Comparison of ENCODE assay signal across 12 cellular contexts in the genomic region with DNA sequence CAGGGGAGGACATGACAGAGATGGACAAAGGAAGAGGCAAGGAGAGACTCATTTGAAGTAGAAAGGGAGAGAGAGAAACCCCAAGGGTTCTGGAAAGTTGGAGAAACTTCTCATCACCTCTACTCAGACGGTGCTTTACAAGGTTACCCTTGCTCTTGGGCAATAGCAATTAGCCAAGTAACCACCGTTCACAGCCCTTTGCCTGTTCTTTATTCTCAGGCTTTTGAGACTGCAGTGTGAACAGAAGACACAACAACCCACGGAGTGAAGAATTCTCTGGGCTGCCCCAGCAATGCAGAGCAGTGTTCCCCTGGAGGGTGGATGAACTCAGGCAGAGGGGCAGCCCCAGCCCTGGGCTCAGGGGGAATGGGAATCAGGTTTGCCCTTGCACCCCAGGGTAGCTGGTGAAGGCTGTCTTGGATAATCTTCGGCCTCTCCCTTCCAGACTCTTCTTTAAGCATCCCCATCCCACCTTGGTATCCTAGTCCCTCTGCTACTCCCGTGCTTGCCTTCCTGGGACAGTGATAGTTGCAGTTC.
DNase-seq lines count a peak whose midpoint lies in the region; ATAC-seq, FAIRE-seq and TF ChIP-seq lines count a peak whose summit lies in the region.
"Had no signal": no experiment of that assay in that cellular context is flagged by ENCODE, and none has a peak within 500 bp of the region (broad histone marks: within the 10 kb centered on the region; RNA-seq: fewer than 3 reads in every experiment).

No MANE protein-coding gene starts in this region.

- WGBS in mammary epithelial cell (ENCODE audit: low coverage, missing lambda C conversion rate): 18% methylated on average over 5 of the region's 5 CpGs
- WGBS in right lobe of liver (ENCODE audit: insufficient coverage, low coverage, low lambda C conversion rate, missing lambda C conversion rate): 20% methylated on average over 3 of the region's 5 CpGs
- 52 to 82% (median 70%) methylated on average over 5 of the region's 5 CpGs for WGBS in spleen, 5 donors

- H3K4me2 ChIP-seq in mammary epithelial cell (ENCODE audit: insufficient read depth, low read depth, low read length): peak overlapping the region; percentile 54

- CTCF ChIA-PET in mammary epithelial cell (lab: Charles Lee; ENCODE audit: low non-redundant PET): no interaction called here

- TF ChIP-seq POLR2A in right lobe of liver (IDR thresholded peaks at IDR 0.05): no peak
- TF ChIP-seq POLR2A in spleen (IDR thresholded peaks at IDR 0.05): no peak
- TF ChIP-seq POLR2A in GM12892 (IDR thresholded peaks at IDR 0.05; ENCODE audit: low read depth, low read length): no peak
- TF ChIP-seq POLR2A in GM18505 (IDR thresholded peaks at IDR 0.05; ENCODE audit: borderline replicate concordance, extremely low read depth, insufficient read depth, insufficient read length): no peak

- H2AFZ ChIP-seq in mammary epithelial cell (ENCODE audit: low read depth, low read length): peak overlapping the region; percentile 53

- FAIRE-seq in GM12892 (lab: Jason Lieb, UNC): no peak
- FAIRE-seq: frontal cortex, GM12878 had no signal

- in situ Hi-C loops in mammary epithelial cell (cut with MboI; ENCODE audit: low sequenced_read_pairs in 2 of 2): no loop called here

- H3K79me2 ChIP-seq in mammary epithelial cell (ENCODE audit: insufficient read depth, low read length): no peaks in the 10 kb centered on the region

- peak overlapping the region; percentile 6 for H3K27ac ChIP-seq in mammary epithelial cell (ENCODE audit: insufficient read depth, low read depth, low read length)
- H3K27ac ChIP-seq in right lobe of liver: peak overlapping the region; percentile 52 to 74 (median 71)
- peak overlapping the region; percentile 35 to 83 (median 78) for H3K27ac ChIP-seq in spleen

- TF ChIP-seq CTCF in mammary epithelial cell (conservative IDR thresholded peaks at IDR 0.05 in 1 of 2, IDR thresholded peaks at IDR 0.05 in 1 of 2; ENCODE audit: extremely low read depth in 1 of 2, insufficient read depth in 1 of 2, low read depth in 1 of 2, low read length in 2 of 2): no peak
- TF ChIP-seq CTCF in right lobe of liver (IDR thresholded peaks at IDR 0.05): no peak
- no peak for TF ChIP-seq CTCF in spleen (IDR thresholded peaks at IDR 0.05 in 8 of 11, conservative IDR thresholded peaks at IDR 0.05 in 3 of 11)

- no peak overlapping the region for H3K4me3 ChIP-seq in mammary epithelial cell (replicated peaks in 1 of 3; ENCODE audit: insufficient read depth in 1 of 3, low read depth in 2 of 3, low read length in 3 of 3)
- no peak overlapping the region for H3K4me3 ChIP-seq in right lobe of liver
- H3K4me3 ChIP-seq in spleen: no peak overlapping the region
- H3K4me3 ChIP-seq: GM12878 had no signal

- H3K9me3 ChIP-seq in mammary epithelial cell (replicated peaks; ENCODE audit: insufficient read depth, low read length) (no peaks in the 10 kb centered on the region), right lobe of liver (no peaks in the 10 kb centered on the region), spleen (no peaks in the 10 kb centered on the region)

- no peaks in the 10 kb centered on the region for H4K20me1 ChIP-seq in mammary epithelial cell (ENCODE audit: insufficient read depth, low read length)

- H3K4me1 ChIP-seq in mammary epithelial cell (ENCODE audit: insufficient read depth, low read length): peaks cover 63% of the 10 kb centered on the region
- peaks cover 0 to 36% (median 24%) of the 10 kb centered on the region in 4 donors for H3K4me1 ChIP-seq in right lobe of liver
- peaks cover 4 to 50% (median 33%) of the 10 kb centered on the region in 6 donors for H3K4me1 ChIP-seq in spleen

- H3K27me3 ChIP-seq in mammary epithelial cell (ENCODE audit: insufficient read depth, low read length) (no peaks in the 10 kb centered on the region), right lobe of liver (no peaks in the 10 kb centered on the region), spleen (replicated peaks in 1 of 7) (peaks cover 0 to 13% (median 0%) of the 10 kb centered on the region in 7 donors)

- intact Hi-C loops in mammary epithelial cell (cut with micrococcal nuclease): no loop called here
- intact Hi-C loops in right lobe of liver (cut with DNase I): no loop called here
- intact Hi-C loops in spleen (cut with DNase I; ENCODE audit: low total_unique reads): no loop called here

- no peaks in the 10 kb centered on the region for H3K36me3 ChIP-seq in mammary epithelial cell (ENCODE audit: insufficient read depth, low read length)
- H3K36me3 ChIP-seq in right lobe of liver: no peaks in the 10 kb centered on the region
- H3K36me3 ChIP-seq in spleen: no peaks in the 10 kb centered on the region

- BruUV-seq in mammary epithelial cell (replicated peaks; lab: Mats Ljungman, UMichigan): no TSS peak

- dilution Hi-C loops in mammary epithelial cell (cut with HindIII; ENCODE audit: low sequenced_read_pairs): no loop called here

- no peak overlapping the region for H3K9ac ChIP-seq in mammary epithelial cell (ENCODE audit: insufficient read depth, low read length)

- DNase-seq in NOMO-1 treated with dmso at 0.1 percent for 144 hours (lab: John Stamatoyannopoulos, UW; ENCODE audit: unreplicated experiment): peak; percentile 15
- peak; percentile 57 for DNase-seq in mammary epithelial cell
- DNase-seq in right lobe of liver: no peak
- DNase-seq in spleen: no peak
- no peak for DNase-seq in GM12892 (ENCODE audit: insufficient read length)
- DNase-seq in NK-92 treated with Interleukin-12 subunit alpha and Interleukin-12 subunit beta, amount 100 ng/mL, for 24 hours (lab: John Stamatoyannopoulos, UW): no peak
- DNase-seq: stimulated activated naive CD4-positive, alpha-beta T cell; T1000 had no signal

- peak in 2 of 4 donors; percentile 1 to 13 for ATAC-seq in right lobe of liver
- ATAC-seq in GM18505 (IDR thresholded peaks at IDR 0.05; ENCODE audit: unreplicated experiment): no peak
- ATAC-seq in GM18870 (IDR thresholded peaks at IDR 0.05; ENCODE audit: unreplicated experiment): no peak
- ATAC-seq: GM12878 had no signal

Comparison
In these comparisons a context has a peak if more than half of its experiments do, and no peak if none do; other contexts are left out.
1. DNase-seq: peak in NOMO-1 treated with dmso at 0.1 percent for 144 hours (single experiment) and mammary epithelial cell (single experiment); none in right lobe of liver (0 of 3), spleen (single experiment), GM12892 (single experiment) and NK-92 treated with Interleukin-12 subunit alpha and Interleukin-12 subunit beta, amount 100 ng/mL, for 24 hours (single experiment).
2. H3K27ac ChIP-seq: peak in every context shown above with its lines; median percentile 78 in spleen; 71 in right lobe of liver; 6 in mammary epithelial cell.